In the genomic region with DNA sequence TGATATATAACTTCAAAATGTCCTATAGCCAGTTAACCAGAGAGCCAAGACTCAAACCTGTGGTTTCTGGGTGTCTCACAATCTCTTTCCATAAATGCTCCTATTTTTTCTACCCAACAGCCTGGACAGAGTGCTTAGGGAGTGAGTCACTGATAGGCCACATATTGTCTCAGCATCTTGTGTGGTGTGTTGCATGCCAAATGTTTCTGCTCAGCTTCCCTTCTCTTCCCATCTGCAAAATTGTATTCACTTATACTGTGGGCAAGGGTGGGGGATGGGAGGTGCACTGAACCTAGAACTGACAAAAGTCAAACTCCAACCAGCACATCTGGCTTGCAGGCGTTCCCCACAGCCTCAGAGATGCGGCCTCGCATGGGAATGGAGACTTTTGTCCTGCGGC, we compare ENCODE assay signal across 15 cellular contexts.
DNase-seq lines count a peak whose midpoint lies in the region; ATAC-seq and TF ChIP-seq lines count a peak whose summit lies in the region.
"Had no signal": no experiment of that assay in that cellular context is flagged by ENCODE, and none has a peak within 500 bp of the region (broad histone marks: within the 10 kb centered on the region; RNA-seq: fewer than 3 reads in every experiment).

No MANE protein-coding gene starts in this region.

- no peaks in the 10 kb centered on the region for H3K9me3 Mint-ChIP-seq in GM23338
- H3K9me3 Mint-ChIP-seq: CD8-positive, alpha-beta T cell; effector memory CD8-positive, alpha-beta T cell had no signal

- no peaks in the 10 kb centered on the region for H3K9me3 ChIP-seq in right lobe of liver
- H3K9me3 ChIP-seq: pancreas had no signal

- H3K27me3 ChIP-seq in GM23338 (ENCODE audit: insufficient read depth) (no peaks in the 10 kb centered on the region), right lobe of liver (no peaks in the 10 kb centered on the region)

- H3K4me3 ChIP-seq in epithelial cell of esophagus (ENCODE audit: low read length) (no peak overlapping the region), GM23338 (no peak overlapping the region), right lobe of liver (no peak overlapping the region)
- H3K4me3 ChIP-seq: pancreas had no signal

- H3F3A ChIP-seq in GM23338 (replicated peaks; ENCODE audit: low read depth): no peaks in the 10 kb centered on the region

- H3K9me2 ChIP-seq in GM23338 (ENCODE audit: insufficient read depth): no peaks in the 10 kb centered on the region; the same call in 1 of the 2 replicates

- H4K20me1 ChIP-seq in GM23338 (replicated peaks; ENCODE audit: insufficient read depth): no peaks in the 10 kb centered on the region

- no peak overlapping the region for H3K27ac Mint-ChIP-seq in GM23338
- H3K27ac Mint-ChIP-seq: CD8-positive, alpha-beta T cell; effector memory CD8-positive, alpha-beta T cell had no signal

- TF ChIP-seq CTCF in epithelial cell of esophagus (IDR thresholded peaks at IDR 0.05; ENCODE audit: insufficient read depth, low read depth, low read length, missing control alignments) (no peak), GM23338 (conservative IDR thresholded peaks at IDR 0.05; ENCODE audit: low read depth in 2 of 2) (no peak), right lobe of liver (IDR thresholded peaks at IDR 0.05) (no peak)

- no peak overlapping the region for H3K4me2 ChIP-seq in GM23338

- H3K27me3 Mint-ChIP-seq in GM23338 (ENCODE audit: insufficient read depth, low read depth, poor library complexity): peaks cover 4% of the 10 kb centered on the region

- H3K36me3 Mint-ChIP-seq in GM23338 (ENCODE audit: low read depth): no peaks in the 10 kb centered on the region
- H3K36me3 Mint-ChIP-seq: CD8-positive, alpha-beta T cell had no signal

- H3K4me1 Mint-ChIP-seq in GM23338: peaks cover 7% of the 10 kb centered on the region; the same call in 2 of the 3 replicates

- ATAC-seq in HG03045 (IDR thresholded peaks at IDR 0.05; ENCODE audit: unreplicated experiment) (no peak), GM23338 (no peak), right lobe of liver (no peak)
- ATAC-seq: CD8-positive, alpha-beta T cell; effector memory CD8-positive, alpha-beta T cell had no signal

- H3K36me3 ChIP-seq in GM23338 (ENCODE audit: insufficient read depth): no peaks in the 10 kb centered on the region
- no peaks in the 10 kb centered on the region for H3K36me3 ChIP-seq in right lobe of liver
- H3K36me3 ChIP-seq: pancreas had no signal

- intact Hi-C loops in right lobe of liver (cut with DNase I): no loop called here

- H3K4me3 Mint-ChIP-seq in GM23338: no peak overlapping the region
- H3K4me3 Mint-ChIP-seq: CD8-positive, alpha-beta T cell; effector memory CD8-positive, alpha-beta T cell had no signal

- H3K4me1 ChIP-seq in GM23338 (ENCODE audit: insufficient read depth): peaks cover 5% of the 10 kb centered on the region; the same call in 1 of the 2 replicates
- H3K4me1 ChIP-seq in right lobe of liver: no peaks in the 10 kb centered on the region
- H3K4me1 ChIP-seq: pancreas had no signal

- TF ChIP-seq POLR2A in right lobe of liver (IDR thresholded peaks at IDR 0.05): no peak

- WGBS in right lobe of liver (ENCODE audit: insufficient coverage, low coverage, low lambda C conversion rate, missing lambda C conversion rate): 60% methylated on average over 2 of the region's 4 CpGs

- no peaks in the 10 kb centered on the region for H3K79me2 ChIP-seq in GM23338 (replicated peaks; ENCODE audit: insufficient read depth)

- peak; percentile 99 for DNase-seq in Daoy (ENCODE audit: low read depth)
- peak; percentile 29 for DNase-seq in RPMI8226
- DNase-seq in epithelial cell of esophagus (ENCODE audit: low read depth): peak; percentile 0
- peak; percentile 90 for DNase-seq in myocyte (ENCODE audit: low read depth)
- no peak for DNase-seq in GM23338 (ENCODE audit: low spot score)
- DNase-seq in right lobe of liver: no peak
- DNase-seq in GF-D8 (lab: John Stamatoyannopoulos, UW): no peak
- DNase-seq: activated CD4-positive, alpha-beta T cell treated with anti-CD3 and anti-CD28 coated beads, Interleukin-2, amount 50 U/mL, for 4 hours; activated naive CD4-positive, alpha-beta T cell; CD8-positive, alpha-beta T cell; effector memory CD8-positive, alpha-beta T cell; NCI-H1436; NCI-H82; pancreas had no signal

- H3K27ac ChIP-seq in GM23338 (ENCODE audit: low read depth) (no peak overlapping the region), right lobe of liver (no peak overlapping the region)
- H3K27ac ChIP-seq: pancreas had no signal

- no peak overlapping the region for H2AFZ ChIP-seq in GM23338

TF ChIP-seq in GM23338, 12 proteins besides CTCF, POLR2A, EP300 and RAD21 (continues in another document):
- TF ChIP-seq ETS1 (IDR thresholded peaks at IDR 0.05) (no peak), POLR2AphosphoS5 (IDR thresholded peaks at IDR 0.05; ENCODE audit: low read depth) (no peak), EZH2 (IDR thresholded peaks at IDR 0.05; ENCODE audit: low read depth, unreplicated experiment) (no peak), ZNF331 (CRISPR knock-in tag; IDR thresholded peaks at IDR 0.05; ENCODE audit: low read depth) (no peak), ZNF114 (CRISPR knock-in tag; IDR thresholded peaks at IDR 0.05) (no peak), EZH2phosphoT487 (IDR thresholded peaks at IDR 0.05; ENCODE audit: unreplicated experiment) (no peak), JUNB (IDR thresholded peaks at IDR 0.05; ENCODE audit: unreplicated experiment) (no peak)
- TF ChIP-seq, protein P1, sequence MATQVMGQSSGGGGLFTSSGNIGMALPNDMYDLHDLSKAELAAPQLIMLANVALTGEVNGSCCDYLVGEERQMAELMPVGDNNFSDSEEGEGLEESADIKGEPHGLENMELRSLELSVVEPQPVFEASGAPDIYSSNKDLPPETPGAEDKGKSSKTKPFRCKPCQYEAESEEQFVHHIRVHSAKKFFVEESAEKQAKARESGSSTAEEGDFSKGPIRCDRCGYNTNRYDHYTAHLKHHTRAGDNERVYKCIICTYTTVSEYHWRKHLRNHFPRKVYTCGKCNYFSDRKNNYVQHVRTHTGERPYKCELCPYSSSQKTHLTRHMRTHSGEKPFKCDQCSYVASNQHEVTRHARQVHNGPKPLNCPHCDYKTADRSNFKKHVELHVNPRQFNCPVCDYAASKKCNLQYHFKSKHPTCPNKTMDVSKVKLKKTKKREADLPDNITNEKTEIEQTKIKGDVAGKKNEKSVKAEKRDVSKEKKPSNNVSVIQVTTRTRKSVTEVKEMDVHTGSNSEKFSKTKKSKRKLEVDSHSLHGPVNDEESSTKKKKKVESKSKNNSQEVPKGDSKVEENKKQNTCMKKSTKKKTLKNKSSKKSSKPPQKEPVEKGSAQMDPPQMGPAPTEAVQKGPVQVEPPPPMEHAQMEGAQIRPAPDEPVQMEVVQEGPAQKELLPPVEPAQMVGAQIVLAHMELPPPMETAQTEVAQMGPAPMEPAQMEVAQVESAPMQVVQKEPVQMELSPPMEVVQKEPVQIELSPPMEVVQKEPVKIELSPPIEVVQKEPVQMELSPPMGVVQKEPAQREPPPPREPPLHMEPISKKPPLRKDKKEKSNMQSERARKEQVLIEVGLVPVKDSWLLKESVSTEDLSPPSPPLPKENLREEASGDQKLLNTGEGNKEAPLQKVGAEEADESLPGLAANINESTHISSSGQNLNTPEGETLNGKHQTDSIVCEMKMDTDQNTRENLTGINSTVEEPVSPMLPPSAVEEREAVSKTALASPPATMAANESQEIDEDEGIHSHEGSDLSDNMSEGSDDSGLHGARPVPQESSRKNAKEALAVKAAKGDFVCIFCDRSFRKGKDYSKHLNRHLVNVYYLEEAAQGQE (IDR thresholded peaks at IDR 0.05; ENCODE audit: unreplicated experiment): no peak

Comparison
In these comparisons a context has a peak if more than half of its experiments do, and no peak if none do; other contexts are left out.
1. DNase-seq: peak in Daoy (single experiment), RPMI8226 (single experiment), epithelial cell of esophagus (single experiment) and myocyte (single experiment); none in GM23338 (single experiment), right lobe of liver (0 of 3) and GF-D8 (single experiment).